8 cellular contexts compared by ENCODE assay signal in genomic region chr5:36696059-36696673, GRCh38.
A peak's percentile ranks its signal among the peaks of the same experiment; 100 is the strongest.
DNase-seq lines count a peak whose midpoint lies in the region; ATAC-seq and TF ChIP-seq lines count a peak whose summit lies in the region.

No MANE protein-coding gene starts in this region.

- no peak overlapping the region for H3K27ac ChIP-seq in HL-60 (replicated peaks)

- ATAC-seq in GM19351 (IDR thresholded peaks at IDR 0.05; ENCODE audit: unreplicated experiment) (peak; percentile 67), GM18861 (IDR thresholded peaks at IDR 0.05; ENCODE audit: unreplicated experiment) (no peak)

- DNase-seq in Caki2 (ENCODE audit: low read depth) (peak; percentile 23), HL-60 (ENCODE audit: low read depth in 1 of 2, low spot score in 1 of 2) (peak in 1 of 2 experiments; percentile 62), RPMI7951 (ENCODE audit: low read depth) (peak; percentile 59), astrocyte of the spinal cord (ENCODE audit: low read depth, low spot score) (peak; percentile 70), iris pigment epithelial cell (ENCODE audit: low read depth) (peak; percentile 69)
- DNase-seq in stimulated activated CD4-positive, alpha-beta T cell treated with anti-CD3 and anti-CD28 coated beads, Interleukin-4, amount 100 ng/mL, for 1 hour = peak; percentile 32

- H3K27me3 ChIP-seq in HL-60 (ENCODE audit: insufficient read depth, poor library complexity, severe bottlenecking) = no peaks in the 10 kb centered on the region

- in situ Hi-C loops in Caki2 (cut with HindIII; ENCODE audit: low pct_unique_long_range_greater_than_20kb, low sequenced_read_pairs) (no loop called here), astrocyte of the spinal cord (cut with HindIII; ENCODE audit: low sequenced_read_pairs) (no loop called here)

- TF ChIP-seq CTCF in HL-60 (IDR thresholded peaks at IDR 0.05; ENCODE audit: insufficient read depth, low read length) (peak; percentile 80), astrocyte of the spinal cord (IDR thresholded peaks at IDR 0.05; ENCODE audit: low read depth, low read length) (peak; percentile 86)

- H3K4me3 ChIP-seq in HL-60 (replicated peaks; ENCODE audit: insufficient read depth, low read length) = no peak overlapping the region
- H3K4me3 ChIP-seq in astrocyte of the spinal cord (ENCODE audit: low read depth, low read length) = no peak overlapping the region
